ENCODE assay signal across 13 cellular contexts in genomic region chr5:141529873-141530272, GRCh38. TPM values are rescaled to one million over a fixed set of nuclear protein-coding genes. Genes with fewer than 3 reads are reported as not detected.
DNase-seq lines count a peak whose midpoint lies in the region; ATAC-seq and TF ChIP-seq lines count a peak whose summit lies in the region.
"Had no signal": no experiment of that assay in that cellular context is flagged by ENCODE, and none has a peak within 500 bp of the region (broad histone marks: within the 10 kb centered on the region; RNA-seq: fewer than 3 reads in every experiment).

No MANE protein-coding gene starts in this region.

- no peak overlapping the region for H3K4me3 ChIP-seq in SK-N-SH (ENCODE audit: low read depth in 2 of 2, low read length in 1 of 2)
- no peak overlapping the region for H3K4me3 ChIP-seq in coronary artery
- H3K4me3 ChIP-seq in upper lobe of left lung = no peak overlapping the region
- no peak overlapping the region for H3K4me3 ChIP-seq in MG63

- H3K4me1 ChIP-seq in SK-N-SH (ENCODE audit: control insufficient read depth in 1 of 2, insufficient read depth in 2 of 2, low read depth in 1 of 2, low read length in 1 of 2) = peaks cover 26 to 44% of the 10 kb centered on the region in 2 experiments
- peaks cover 3 to 15% (median 11%) of the 10 kb centered on the region in 4 donors for H3K4me1 ChIP-seq in upper lobe of left lung

- CTCF ChIA-PET in SK-N-SH (lab: Yijun Ruan, JAX) = interaction anchor here (1.4 to 13.1 kb wide), 4 partner anchors 17 to 34 kb away, joined by 3 to 191 read pairs (median 6); no protein-coding TSS in a partner anchor

- H3K79me2 ChIP-seq in SK-N-SH (ENCODE audit: insufficient read depth) = no peaks in the 10 kb centered on the region

- WGBS in SK-N-SH (ENCODE audit: low lambda C conversion rate) = 97% methylated on average over 7 of the region's 7 CpGs
- WGBS in upper lobe of left lung, 2 donors = 86 to 88% methylated on average over 7 of the region's 7 CpGs

- POLR2A ChIA-PET in SK-N-SH (lab: Yijun Ruan, JAX) = no interaction called here

- no peak for TF ChIP-seq CTCF in SK-N-SH (IDR thresholded peaks at IDR 0.05)
- TF ChIP-seq CTCF in coronary artery (IDR thresholded peaks at IDR 0.05) = no peak
- no peak for TF ChIP-seq CTCF in upper lobe of left lung (IDR thresholded peaks at IDR 0.05)

- peaks cover 0 to 31% of the 10 kb centered on the region in 2 experiments for H3K36me3 ChIP-seq in SK-N-SH (replicated peaks in 1 of 2; ENCODE audit: control insufficient read depth in 1 of 2, insufficient read depth in 2 of 2, low read length in 1 of 2)
- H3K36me3 ChIP-seq in upper lobe of left lung = peaks cover 9 to 71% (median 41%) of the 10 kb centered on the region in 4 donors
- peaks cover 82% of the 10 kb centered on the region for H3K36me3 ChIP-seq in MG63

- no peaks in the 10 kb centered on the region for H4K20me1 ChIP-seq in SK-N-SH (ENCODE audit: insufficient read depth)

- peak overlapping the region; percentile 53; the same call in 1 of the 2 replicates for H3K4me2 ChIP-seq in SK-N-SH

- no peaks in the 10 kb centered on the region for H3K27me3 ChIP-seq in SK-N-SH (ENCODE audit: insufficient read depth)
- H3K27me3 ChIP-seq in upper lobe of left lung = no peaks in the 10 kb centered on the region
- H3K27me3 ChIP-seq in MG63 = no peaks in the 10 kb centered on the region

- no peak overlapping the region for H3K9ac ChIP-seq in SK-N-SH

- peak overlapping the region; percentile 74 to 82; a peak in 3 of 4 replicates for H3K27ac ChIP-seq in SK-N-SH (ENCODE audit: low read depth in 2 of 2, low read length in 1 of 2)
- peak overlapping the region; percentile 77 to 85 for H3K27ac ChIP-seq in coronary artery
- H3K27ac ChIP-seq in upper lobe of left lung = peak overlapping the region; percentile 52 to 76 (median 67)
- H3K27ac ChIP-seq: 22Rv1 had no signal

- H3K9me3 ChIP-seq in SK-N-SH (no peaks in the 10 kb centered on the region), upper lobe of left lung (no peaks in the 10 kb centered on the region), MG63 (no peaks in the 10 kb centered on the region)

- no peak overlapping the region for H2AFZ ChIP-seq in SK-N-SH (ENCODE audit: low read depth)

- H3F3A ChIP-seq in SK-N-SH (replicated peaks; ENCODE audit: insufficient read depth) = peaks cover 29% of the 10 kb centered on the region

- no peak for TF ChIP-seq RAD21 in SK-N-SH (IDR thresholded peaks at IDR 0.05; ENCODE audit: low read length)

- no peak for TF ChIP-seq POLR2A in upper lobe of left lung (IDR thresholded peaks at IDR 0.05)

- H3K9me2 ChIP-seq in SK-N-SH = no peaks in the 10 kb centered on the region

- TF ChIP-seq EP300 in SK-N-SH (IDR thresholded peaks at IDR 0.05; ENCODE audit: borderline replicate concordance in 1 of 2, low read depth in 1 of 2, low read length in 1 of 2) (no peak), upper lobe of left lung (IDR thresholded peaks at IDR 0.05) (no peak)

- ATAC-seq in SK-N-SH treated with all-trans-retinoic acid at 6 μM for 48 hours (no peak), HG02885 (IDR thresholded peaks at IDR 0.05; ENCODE audit: poor library complexity, unreplicated experiment) (peak; percentile 58), upper lobe of left lung (ENCODE audit: low FRiP score in 2 of 2) (no peak)
- ATAC-seq: activated CD8-positive, alpha-beta memory T cell treated with anti-CD3 and anti-CD28 coated beads, Interleukin-2, amount 10 ng/mL, durations not matched to agents 7 days and 5 days had no signal

- DNase-seq in SK-N-SH = no peak
- DNase-seq in coronary artery (ENCODE audit: low spot score) = no peak
- DNase-seq in upper lobe of left lung = no peak
- DNase-seq in COLO829 (ENCODE audit: low spot score) = no peak
- DNase-seq in MG63 = no peak
- no peak for DNase-seq in NCI-H446 treated with DMSO at 0.1 percent for 48 hours (lab: John Stamatoyannopoulos, UW)
- DNase-seq: activated CD8-positive, alpha-beta memory T cell treated with anti-CD3 and anti-CD28 coated beads, Interleukin-2, amount 10 ng/mL, durations not matched to agents 7 days and 5 days; activated naive CD8-positive, alpha-beta T cell treated with anti-CD3 and anti-CD28 coated beads, Interleukin-2, amount 10 ng/mL, durations not matched to agents 7 days and 5 days; DMS79 treated with DMSO at 0.1 percent for 48 hours; effector memory CD4-positive, alpha-beta T cell had no signal

TF ChIP-seq in SK-N-SH, 30 proteins besides CTCF, POLR2A, EP300 and RAD21:
- TF ChIP-seq MEF2A (IDR thresholded peaks at IDR 0.05; ENCODE audit: borderline replicate concordance, low read depth) = no peak
TF ChIP-seq in SK-N-SH: peak in this region for 0.

TF ChIP-seq in SK-N-SH treated with all-trans-retinoic acid at 6 μM for 48 hours, 23 proteins besides CTCF, POLR2A, EP300 and RAD21:
- TF ChIP-seq PATZ1 (CRISPR knock-in tag; IDR thresholded peaks at IDR 0.05; ENCODE audit: borderline replicate concordance) (no peak), GLIS3 (CRISPR knock-in tag; IDR thresholded peaks at IDR 0.05) (no peak), ZNF8 (CRISPR knock-in tag; IDR thresholded peaks at IDR 0.05) (no peak), BACH2 (CRISPR knock-in tag; IDR thresholded peaks at IDR 0.05; ENCODE audit: borderline replicate concordance) (no peak)

RNA-seq across cellular contexts. Expression of gene PCDHGC5, which starts 41.0 kb away (rescaled TPM):
- 1.9 and 2.0 TPM in 2 replicates for polyA plus RNA-seq in SK-N-SH (2012; rRNA removed)
- 0.99 and 1.3 TPM in 2 replicates for polyA plus RNA-seq in SK-N-SH (2012; cell fraction: cytosol; rRNA removed)
- 7.5 and 8.1 TPM in 2 replicates for polyA plus RNA-seq in SK-N-SH (2012; cell fraction: nucleus; rRNA removed)
- total RNA-seq in upper lobe of left lung = 10 to 100 TPM in 1 of 6 donors, 1 to 10 TPM in 3, under 1 TPM in 2; 0.61 to 11.5 (median 1.4) TPM
- total RNA-seq in MG63 (2014; rRNA removed; shearing (Covaris generic); ENCODE audit: low replicate concordance) = 0.46 TPM in 1 of 2 replicates, not detected in the other
- total RNA-seq: activated CD8-positive, alpha-beta memory T cell treated with anti-CD3 and anti-CD28 coated beads, Interleukin-2, amount 10 ng/mL, durations not matched to agents 7 days and 5 days; activated naive CD8-positive, alpha-beta T cell treated with anti-CD3 and anti-CD28 coated beads, Interleukin-2, amount 10 ng/mL, durations not matched to agents 7 days and 5 days had no signal

RNA-seq across cellular contexts. Expression of gene PCDHGC4, which starts 45.0 kb away (rescaled TPM):
- polyA plus RNA-seq in SK-N-SH (2012; rRNA removed) = 0.53 and 0.78 TPM in 2 replicates
- polyA plus RNA-seq in SK-N-SH (2012; cell fraction: cytosol; rRNA removed) = 0.27 and 0.50 TPM in 2 replicates
- 2.4 and 2.6 TPM in 2 replicates for polyA plus RNA-seq in SK-N-SH (2012; cell fraction: nucleus; rRNA removed)
- 10 to 100 TPM in 1 of 6 donors, 1 to 10 TPM in 4, under 1 TPM in 1; 0.69 to 24.7 (median 1.8) TPM for total RNA-seq in upper lobe of left lung
- not detected in 2 replicates for total RNA-seq in MG63 (2014; rRNA removed; shearing (Covaris generic); ENCODE audit: low replicate concordance)
- total RNA-seq: activated CD8-positive, alpha-beta memory T cell treated with anti-CD3 and anti-CD28 coated beads, Interleukin-2, amount 10 ng/mL, durations not matched to agents 7 days and 5 days; activated naive CD8-positive, alpha-beta T cell treated with anti-CD3 and anti-CD28 coated beads, Interleukin-2, amount 10 ng/mL, durations not matched to agents 7 days and 5 days had no signal

RNA-seq across cellular contexts. Expression of gene PCDHGC3, which starts 54.1 kb away (rescaled TPM):
- polyA plus RNA-seq in SK-N-SH (2012; rRNA removed) = 55.8 and 97.0 TPM in 2 replicates
- 63.1 and 99.3 TPM in 2 replicates for polyA plus RNA-seq in SK-N-SH (2012; cell fraction: cytosol; rRNA removed)
- polyA plus RNA-seq in SK-N-SH (2012; cell fraction: nucleus; rRNA removed) = 87.3 and 94.5 TPM in 2 replicates
- total RNA-seq in upper lobe of left lung = 100 to 1,000 TPM in 1 of 6 donors, 10 to 100 TPM in 5; 26.4 to 116 (median 50.1) TPM
- 42.3 and 49.8 TPM in 2 replicates for total RNA-seq in MG63 (2014; rRNA removed; shearing (Covaris generic); ENCODE audit: low replicate concordance)
- total RNA-seq: activated CD8-positive, alpha-beta memory T cell treated with anti-CD3 and anti-CD28 coated beads, Interleukin-2, amount 10 ng/mL, durations not matched to agents 7 days and 5 days; activated naive CD8-positive, alpha-beta T cell treated with anti-CD3 and anti-CD28 coated beads, Interleukin-2, amount 10 ng/mL, durations not matched to agents 7 days and 5 days had no signal
